Comparison of ENCODE assay signal across 8 cellular contexts in genomic region chr10:96130326-96130758, GRCh38. TPM values are rescaled to one million over a fixed set of nuclear protein-coding genes. Genes with fewer than 3 reads are reported as not detected.
DNase-seq lines count a peak whose midpoint lies in the region; ATAC-seq and TF ChIP-seq lines count a peak whose summit lies in the region.

No MANE protein-coding gene starts in this region.

- H3K27ac ChIP-seq in PC-3 (ENCODE audit: low read length) (peak overlapping the region; percentile 39), neutrophil (peak overlapping the region; percentile 96), thyroid gland (peak overlapping the region; percentile 88 to 96 (median 95))

- peak overlapping the region; percentile 73 for H3K9ac ChIP-seq in PC-3 (ENCODE audit: low read length)

- H3F3A ChIP-seq in PC-3 (ENCODE audit: low read length, unreplicated experiment): no peaks in the 10 kb centered on the region

- H2AFZ ChIP-seq in PC-3 (ENCODE audit: low read length): peak overlapping the region; percentile 92

- DNase-seq in COLO829 (ENCODE audit: low spot score) (peak; percentile 8), PC-3 (peak; percentile 7), activated T-helper 1 cell treated with Interleukin-2 at 50 U/mL for 16 hours (ENCODE audit: low read depth) (peak; percentile 55), fibroblast of the conjunctiva (ENCODE audit: low read depth) (peak; percentile 39), thyroid gland (no peak)

- BruUV-seq in PC-3 (replicated peaks; lab: Mats Ljungman, UMichigan): TSS peak; percentile 55

- no peaks in the 10 kb centered on the region for H3K9me2 ChIP-seq in PC-3 (replicated peaks; ENCODE audit: low read length)

- intact Hi-C loops in PC-3 (cut with micrococcal nuclease): loop anchor here (1.0 to 5.0 kb wide), 2 partner anchors 40 to 88 kb away; partner anchors contain the start of gene CCNJ
- intact Hi-C loops in thyroid gland (cut with DNase I): no loop called here

- WGBS in thyroid gland, 2 donors: 1 to 4% methylated on average over 15 to 30 of the region's 38 CpGs

- POLR2A ChIA-PET in PC-3 (lab: Charles Lee; ENCODE audit: unreplicated experiment): interaction anchor here (0.7 kb wide), 1 partner anchor 186 kb away, joined by 3 read pairs; no protein-coding TSS in a partner anchor

- no peaks in the 10 kb centered on the region for H4K20me1 ChIP-seq in PC-3 (ENCODE audit: low read length)

- H3K27me3 ChIP-seq in PC-3 (ENCODE audit: low read length) (peaks cover 21% of the 10 kb centered on the region), neutrophil (peaks cover 16% of the 10 kb centered on the region), thyroid gland (no peaks in the 10 kb centered on the region)

- no peak for TF ChIP-seq POLR2A in thyroid gland (IDR thresholded peaks at IDR 0.05)

- H3K4me3 ChIP-seq in PC-3 (ENCODE audit: low read length) (peak overlapping the region; percentile 70), neutrophil (ENCODE audit: low read depth in 1 of 2, low read length in 1 of 2) (peak overlapping the region; percentile 86 to 92), thyroid gland (replicated peaks in 1 of 3) (peak overlapping the region; percentile 67 to 98 (median 72))

- no peaks in the 10 kb centered on the region for H3K9me3 ChIP-seq in PC-3 (ENCODE audit: low read length)
- no peaks in the 10 kb centered on the region for H3K9me3 ChIP-seq in neutrophil
- no peaks in the 10 kb centered on the region for H3K9me3 ChIP-seq in thyroid gland

- peak overlapping the region; percentile 81 for H3K4me2 ChIP-seq in PC-3 (ENCODE audit: low read length)

- peak; percentile 68 for ATAC-seq in GM19452 (IDR thresholded peaks at IDR 0.05; ENCODE audit: unreplicated experiment)
- ATAC-seq in HG03521 (IDR thresholded peaks at IDR 0.05; ENCODE audit: unreplicated experiment): peak; percentile 64
- ATAC-seq in PC-3: peak; percentile 66

- TF ChIP-seq CTCF in PC-3 (conservative IDR thresholded peaks at IDR 0.05; ENCODE audit: low read depth, low read length) (no peak), neutrophil (IDR thresholded peaks at IDR 0.05) (no peak), thyroid gland (IDR thresholded peaks at IDR 0.05) (no peak)

- H3K36me3 ChIP-seq in PC-3 (ENCODE audit: low read depth, low read length) (no peaks in the 10 kb centered on the region), neutrophil (peaks cover 25% of the 10 kb centered on the region), thyroid gland (peaks cover 0 to 18% of the 10 kb centered on the region in 2 donors)

- peaks cover 9% of the 10 kb centered on the region; the same call in 1 of the 2 replicates for H3K4me1 ChIP-seq in PC-3 (ENCODE audit: insufficient read depth, low read length)
- peaks cover 24 to 25% of the 10 kb centered on the region in 2 experiments for H3K4me1 ChIP-seq in neutrophil (ENCODE audit: control insufficient read depth in 1 of 2, insufficient read depth in 1 of 2, low read depth in 1 of 2, low read length in 1 of 2)
- H3K4me1 ChIP-seq in thyroid gland: peaks cover 7 to 8% of the 10 kb centered on the region in 2 donors

- CTCF ChIA-PET in PC-3 (lab: Charles Lee): no interaction called here

- H3K79me2 ChIP-seq in PC-3 (ENCODE audit: low read length): no peaks in the 10 kb centered on the region

RNA-seq across cellular contexts. Expression of gene ZNF518A, which starts 0.2 kb away (rescaled TPM):
- total RNA-seq in PC-3 (2014; rRNA removed) (0.69 TPM in 2 replicates), thyroid gland (10 to 100 TPM; 31.1 to 43.5 (median 35.5) TPM)

Comparison
In these comparisons a context has a peak if more than half of its experiments do, and no peak if none do; other contexts are left out.
1. DNase-seq: peak in COLO829 (single experiment), PC-3 (single experiment), activated T-helper 1 cell treated with Interleukin-2 at 50 U/mL for 16 hours (single experiment) and fibroblast of the conjunctiva (single experiment); none in thyroid gland (0 of 2).
2. H3K27ac ChIP-seq: peak in every context shown above with its lines; median percentile 96 in neutrophil; 95 in thyroid gland; 39 in PC-3.
3. RNA of gene ZNF518A, which starts 0.2 kb away (total RNA-seq): 31.1 to 43.5 TPM in thyroid gland; 0.69 TPM in PC-3; every median in the first group is over 10 times any median in the second.
4. Peak in every context shown above with its lines, with median percentiles within 50 percentile points of each other: ATAC-seq and H3K4me3 ChIP-seq.